In the genomic region with DNA sequence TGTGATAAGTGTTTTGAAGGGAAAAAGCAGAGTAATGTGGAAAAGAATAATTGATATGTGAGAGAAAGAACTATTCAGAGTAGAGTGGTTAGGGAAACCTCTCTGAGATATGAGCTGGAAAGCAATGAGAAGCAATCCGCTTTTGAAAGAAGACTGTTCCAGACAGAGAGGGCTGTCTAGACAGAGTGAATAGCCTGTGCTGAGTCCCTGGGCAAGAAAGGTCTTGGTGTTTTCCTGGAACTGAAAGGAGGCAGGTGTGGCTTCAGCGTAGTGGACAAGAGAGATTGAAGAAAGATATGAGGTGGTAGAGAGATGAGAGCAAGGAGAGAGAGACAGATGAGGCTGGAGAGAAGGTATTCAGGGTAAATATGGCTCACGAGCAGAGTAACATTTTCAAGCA, we compare ENCODE assay signal across 25 cellular contexts.
"Had no signal": no experiment of that assay in that cellular context is flagged by ENCODE, and none has a peak within 500 bp of the region (broad histone marks: within the 10 kb centered on the region; RNA-seq: fewer than 3 reads in every experiment).

No MANE protein-coding gene starts in this region.

- H3K27me3 Mint-ChIP-seq: progenitor cell of endocrine pancreas had no signal

- DNase-seq: dermis blood vessel endothelial cell; effector memory CD4-positive, alpha-beta T cell; foreskin keratinocyte; heart left ventricle; left cardiac atrium; left lung; naive thymus-derived CD8-positive, alpha-beta T cell; pancreas; right lobe of liver; small intestine; stimulated activated CD4-positive, alpha-beta T cell treated with anti-CD3 and anti-CD28 coated beads, Interleukin-12 subunit alpha, Interleukin-12 subunit beta, amount 100 ng/mL, for 4 hours; stimulated activated CD4-positive, alpha-beta T cell treated with anti-CD3 and anti-CD28 coated beads, Interleukin-1b, Interleukin-23, amount 100 ng/mL, for 48 hours; stimulated activated CD4-positive, alpha-beta T cell treated with anti-CD3 and anti-CD28 coated beads, Interleukin-4, amount 100 ng/mL, for 24 hours; stimulated activated naive CD4-positive, alpha-beta T cell treated with Interleukin-2 at 50 U/mL for 16 hours; stomach; thyroid gland; trophoblast cell had no signal

- H3K4me1 ChIP-seq: gastroesophageal sphincter, heart left ventricle, left lung, pancreas, right lobe of liver, stomach, thyroid gland, vagina had no signal

- H3K36me3 ChIP-seq: esophagus muscularis mucosa, gastroesophageal sphincter, heart left ventricle, left lung, neutrophil, pancreas, right lobe of liver, stomach, thyroid gland, vagina had no signal

- H3K4me2 ChIP-seq: hepatocyte had no signal

- H2AFZ ChIP-seq: hepatocyte had no signal

- H3K79me2 ChIP-seq: hepatocyte had no signal

- H3K36me3 Mint-ChIP-seq: naive thymus-derived CD8-positive, alpha-beta T cell; stimulated activated effector memory CD8-positive, alpha-beta T cell treated with anti-CD3 and anti-CD28 coated beads, Interleukin-12 subunit alpha, Interleukin-12 subunit beta, amount 100 ng/mL, for 72 hours had no signal

- H3K4me3 Mint-ChIP-seq: naive thymus-derived CD8-positive, alpha-beta T cell; stimulated activated effector memory CD8-positive, alpha-beta T cell treated with anti-CD3 and anti-CD28 coated beads, Interleukin-12 subunit alpha, Interleukin-12 subunit beta, amount 100 ng/mL, for 72 hours had no signal

- H3K27ac Mint-ChIP-seq: naive thymus-derived CD8-positive, alpha-beta T cell; progenitor cell of endocrine pancreas; stimulated activated effector memory CD8-positive, alpha-beta T cell treated with anti-CD3 and anti-CD28 coated beads, Interleukin-12 subunit alpha, Interleukin-12 subunit beta, amount 100 ng/mL, for 72 hours had no signal

- ATAC-seq: gastroesophageal sphincter; heart left ventricle; left lung; naive thymus-derived CD8-positive, alpha-beta T cell; pancreas; stimulated activated effector memory CD8-positive, alpha-beta T cell treated with anti-CD3 and anti-CD28 coated beads, Interleukin-12 subunit alpha, Interleukin-12 subunit beta, amount 100 ng/mL, for 72 hours had no signal

- H3K9me3 ChIP-seq: esophagus muscularis mucosa, gastroesophageal sphincter, heart left ventricle, left lung, neutrophil, pancreas, right lobe of liver, stomach, thyroid gland, vagina had no signal

- H3K4me1 Mint-ChIP-seq: naive thymus-derived CD8-positive, alpha-beta T cell; stimulated activated effector memory CD8-positive, alpha-beta T cell treated with anti-CD3 and anti-CD28 coated beads, Interleukin-12 subunit alpha, Interleukin-12 subunit beta, amount 100 ng/mL, for 72 hours had no signal

- H3K9me3 Mint-ChIP-seq: naive thymus-derived CD8-positive, alpha-beta T cell; stimulated activated effector memory CD8-positive, alpha-beta T cell treated with anti-CD3 and anti-CD28 coated beads, Interleukin-12 subunit alpha, Interleukin-12 subunit beta, amount 100 ng/mL, for 72 hours had no signal

- H3K4me3 ChIP-seq: coronary artery, esophagus muscularis mucosa, gastroesophageal sphincter, heart left ventricle, hepatocyte, left lung, pancreas, right lobe of liver, stomach, thyroid gland, vagina had no signal

- H3K27ac ChIP-seq: coronary artery, esophagus muscularis mucosa, foreskin keratinocyte, gastroesophageal sphincter, heart left ventricle, hepatocyte, left lung, neutrophil, pancreas, right lobe of liver, stomach, thyroid gland, vagina had no signal

- H3K27me3 ChIP-seq: esophagus muscularis mucosa, foreskin keratinocyte, gastroesophageal sphincter, heart left ventricle, hepatocyte, left lung, neutrophil, pancreas, right lobe of liver, stomach, thyroid gland, vagina had no signal
